Comparison of ENCODE assay signal across 1 cellular context in the genomic region with DNA sequence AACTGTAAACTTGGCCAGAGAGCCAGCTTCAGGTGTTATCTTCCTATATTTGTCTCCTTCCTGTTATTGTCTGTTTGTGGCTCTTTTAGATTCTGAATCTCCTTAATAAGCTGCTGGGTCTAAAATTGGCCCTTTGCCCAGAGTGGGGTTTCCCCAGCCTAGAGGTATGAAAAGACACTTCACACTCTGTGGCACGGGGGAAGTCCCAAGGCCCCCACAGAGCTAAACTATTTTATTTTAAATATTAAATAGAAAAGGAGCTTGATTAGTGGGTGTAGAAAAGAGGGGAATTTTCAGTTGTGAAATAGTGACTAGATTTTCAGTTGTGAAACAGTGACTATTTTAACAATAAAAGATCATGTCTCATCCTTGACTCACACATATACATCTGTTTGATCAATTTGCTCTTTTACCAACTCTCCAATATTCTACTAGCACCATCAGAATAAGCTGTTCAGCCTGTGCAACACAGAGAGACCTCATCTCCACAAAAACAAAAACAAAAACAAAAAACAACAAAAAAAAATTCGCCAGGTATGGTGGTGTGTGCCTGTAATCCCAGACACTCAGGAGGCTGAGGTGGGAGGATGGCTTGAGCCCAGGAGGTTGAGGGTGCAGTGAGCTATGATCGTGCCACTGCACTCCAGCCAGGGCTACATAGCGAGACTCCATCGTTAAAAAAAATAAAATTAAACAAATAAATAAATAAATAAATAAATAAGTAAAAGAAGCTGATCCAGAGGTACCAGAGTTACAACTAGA.
TF ChIP-seq lines count a peak whose summit lies in the region.

No MANE protein-coding gene starts in this region.

TF ChIP-seq in GM12878, 131 proteins besides CTCF, POLR2A, EP300 and RAD21 (continued from another document and continues in another):
- TF ChIP-seq HDAC6 (IDR thresholded peaks at IDR 0.05; ENCODE audit: unreplicated experiment) = no peak
- peak; percentile 94 for TF ChIP-seq MTA2 (IDR thresholded peaks at IDR 0.05; ENCODE audit: low read depth)
- TF ChIP-seq BMI1 (IDR thresholded peaks at IDR 0.05; ENCODE audit: borderline replicate concordance) = peak; percentile 41; the same call in 1 of the 2 replicates
- TF ChIP-seq RAD51 (IDR thresholded peaks at IDR 0.05) = peak; percentile 35; the same call in 1 of the 2 replicates
- peak; percentile 45; the same call in 1 of the 2 replicates for TF ChIP-seq MTA3 (IDR thresholded peaks at IDR 0.05; ENCODE audit: borderline replicate concordance, low read length)
- 0 out of 2 replicates have a peak, but pooled peaks have one; percentile 9 for TF ChIP-seq GATAD2B (conservative IDR thresholded peaks at IDR 0.05; ENCODE audit: low read depth)
- peak; percentile 78 for TF ChIP-seq DPF2 (IDR thresholded peaks at IDR 0.05)
- TF ChIP-seq CBX5 (IDR thresholded peaks at IDR 0.05; ENCODE audit: low read depth) = 0 out of 2 replicates have a peak, but pooled peaks have one; percentile 74
- TF ChIP-seq CHD2 (IDR thresholded peaks at IDR 0.05; ENCODE audit: borderline replicate concordance, low read depth, low read length) = peak; percentile 35; the same call in 1 of the 2 replicates
- no peak for TF ChIP-seq CBX3 (IDR thresholded peaks at IDR 0.05; ENCODE audit: borderline replicate concordance, low read depth)
- TF ChIP-seq MEF2B (IDR thresholded peaks at IDR 0.05; ENCODE audit: partially characterized antibody, poor library complexity, severe bottlenecking) = peak; percentile 91
- TF ChIP-seq PAX5 (IDR thresholded peaks at IDR 0.05; ENCODE audit: borderline replicate concordance, low read depth, low read length) = peak; percentile 39; the same call in 1 of the 2 replicates
- TF ChIP-seq CREM (IDR thresholded peaks at IDR 0.05; ENCODE audit: low read depth) = peak; percentile 67
- peak; percentile 73; the same call in 1 of the 2 replicates for TF ChIP-seq MLLT1 (IDR thresholded peaks at IDR 0.05)
- TF ChIP-seq NR2F1 (conservative IDR thresholded peaks at IDR 0.05) = no peak
- TF ChIP-seq, protein P1, sequence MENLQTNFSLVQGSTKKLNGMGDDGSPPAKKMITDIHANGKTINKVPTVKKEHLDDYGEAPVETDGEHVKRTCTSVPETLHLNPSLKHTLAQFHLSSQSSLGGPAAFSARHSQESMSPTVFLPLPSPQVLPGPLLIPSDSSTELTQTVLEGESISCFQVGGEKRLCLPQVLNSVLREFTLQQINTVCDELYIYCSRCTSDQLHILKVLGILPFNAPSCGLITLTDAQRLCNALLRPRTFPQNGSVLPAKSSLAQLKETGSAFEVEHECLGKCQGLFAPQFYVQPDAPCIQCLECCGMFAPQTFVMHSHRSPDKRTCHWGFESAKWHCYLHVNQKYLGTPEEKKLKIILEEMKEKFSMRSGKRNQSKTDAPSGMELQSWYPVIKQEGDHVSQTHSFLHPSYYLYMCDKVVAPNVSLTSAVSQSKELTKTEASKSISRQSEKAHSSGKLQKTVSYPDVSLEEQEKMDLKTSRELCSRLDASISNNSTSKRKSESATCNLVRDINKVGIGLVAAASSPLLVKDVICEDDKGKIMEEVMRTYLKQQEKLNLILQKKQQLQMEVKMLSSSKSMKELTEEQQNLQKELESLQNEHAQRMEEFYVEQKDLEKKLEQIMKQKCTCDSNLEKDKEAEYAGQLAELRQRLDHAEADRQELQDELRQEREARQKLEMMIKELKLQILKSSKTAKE (IDR thresholded peaks at IDR 0.05; ENCODE audit: low read depth, poor library complexity, severe bottlenecking) = peak; percentile 94
- TF ChIP-seq, protein P2, sequence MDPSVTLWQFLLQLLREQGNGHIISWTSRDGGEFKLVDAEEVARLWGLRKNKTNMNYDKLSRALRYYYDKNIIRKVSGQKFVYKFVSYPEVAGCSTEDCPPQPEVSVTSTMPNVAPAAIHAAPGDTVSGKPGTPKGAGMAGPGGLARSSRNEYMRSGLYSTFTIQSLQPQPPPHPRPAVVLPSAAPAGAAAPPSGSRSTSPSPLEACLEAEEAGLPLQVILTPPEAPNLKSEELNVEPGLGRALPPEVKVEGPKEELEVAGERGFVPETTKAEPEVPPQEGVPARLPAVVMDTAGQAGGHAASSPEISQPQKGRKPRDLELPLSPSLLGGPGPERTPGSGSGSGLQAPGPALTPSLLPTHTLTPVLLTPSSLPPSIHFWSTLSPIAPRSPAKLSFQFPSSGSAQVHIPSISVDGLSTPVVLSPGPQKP (IDR thresholded peaks at IDR 0.05; ENCODE audit: low read depth, low read length) = peak; percentile 40; the same call in 1 of the 2 replicates
- TF ChIP-seq RCOR1 (conservative IDR thresholded peaks at IDR 0.05; ENCODE audit: low read depth, low read length) = peak; percentile 87; the same call in 1 of the 2 replicates
- peak; percentile 15; the same call in 1 of the 2 replicates for TF ChIP-seq SMC3 (IDR thresholded peaks at IDR 0.05; ENCODE audit: borderline replicate concordance, low read length)
- 0 out of 2 replicates have a peak, but pooled peaks have one; percentile 23 for TF ChIP-seq CBFB (IDR thresholded peaks at IDR 0.05; ENCODE audit: low read depth)
- peak; percentile 94 for TF ChIP-seq FOXM1 (IDR thresholded peaks at IDR 0.05; ENCODE audit: low read depth, low read length)
- TF ChIP-seq SRF (IDR thresholded peaks at IDR 0.05; ENCODE audit: low read depth in 2 of 2, low read length in 2 of 2) = peak in 1 of 2 experiments; percentile 51; a peak in 1 of 4 replicates
- TF ChIP-seq BCL11A (IDR thresholded peaks at IDR 0.05; ENCODE audit: low read depth, low read length) = peak; percentile 78
- TF ChIP-seq TCF7 (IDR thresholded peaks at IDR 0.05; ENCODE audit: borderline replicate concordance) = 0 out of 2 replicates have a peak, but pooled peaks have one; percentile 52
- TF ChIP-seq ATF2 (IDR thresholded peaks at IDR 0.05; ENCODE audit: low read length) = peak; percentile 73; the same call in 1 of the 2 replicates
- TF ChIP-seq, protein P3, sequence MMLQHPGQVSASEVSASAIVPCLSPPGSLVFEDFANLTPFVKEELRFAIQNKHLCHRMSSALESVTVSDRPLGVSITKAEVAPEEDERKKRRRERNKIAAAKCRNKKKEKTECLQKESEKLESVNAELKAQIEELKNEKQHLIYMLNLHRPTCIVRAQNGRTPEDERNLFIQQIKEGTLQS (IDR thresholded peaks at IDR 0.05; ENCODE audit: borderline replicate concordance, extremely low read depth, low read depth, low read length) = no peak
- TF ChIP-seq, protein P4, sequence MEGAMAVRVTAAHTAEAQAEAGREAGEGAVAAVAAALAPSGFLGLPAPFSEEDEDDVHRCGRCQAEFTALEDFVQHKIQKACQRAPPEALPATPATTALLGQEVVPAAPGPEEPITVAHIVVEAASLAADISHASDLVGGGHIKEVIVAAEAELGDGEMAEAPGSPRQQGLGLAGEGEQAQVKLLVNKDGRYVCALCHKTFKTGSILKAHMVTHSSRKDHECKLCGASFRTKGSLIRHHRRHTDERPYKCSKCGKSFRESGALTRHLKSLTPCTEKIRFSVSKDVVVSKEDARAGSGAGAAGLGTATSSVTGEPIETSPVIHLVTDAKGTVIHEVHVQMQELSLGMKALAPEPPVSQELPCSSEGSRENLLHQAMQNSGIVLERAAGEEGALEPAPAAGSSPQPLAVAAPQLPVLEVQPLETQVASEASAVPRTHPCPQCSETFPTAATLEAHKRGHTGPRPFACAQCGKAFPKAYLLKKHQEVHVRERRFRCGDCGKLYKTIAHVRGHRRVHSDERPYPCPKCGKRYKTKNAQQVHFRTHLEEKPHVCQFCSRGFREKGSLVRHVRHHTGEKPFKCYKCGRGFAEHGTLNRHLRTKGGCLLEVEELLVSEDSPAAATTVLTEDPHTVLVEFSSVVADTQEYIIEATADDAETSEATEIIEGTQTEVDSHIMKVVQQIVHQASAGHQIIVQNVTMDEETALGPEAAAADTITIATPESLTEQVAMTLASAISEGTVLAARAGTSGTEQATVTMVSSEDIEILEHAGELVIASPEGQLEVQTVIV (IDR thresholded peaks at IDR 0.05; ENCODE audit: borderline replicate concordance, partially characterized antibody) = no peak
- no peak for TF ChIP-seq HSF1 (IDR thresholded peaks at IDR 0.05; ENCODE audit: low read depth, low read length)
- TF ChIP-seq MEF2A (IDR thresholded peaks at IDR 0.05; ENCODE audit: insufficient read depth, low read depth, low read length) = peak; percentile 94
- TF ChIP-seq SMAD1 (IDR thresholded peaks at IDR 0.05; ENCODE audit: low read depth, partially characterized antibody) = peak; percentile 96
- peak; percentile 24 to 63; a peak in 2 of 4 replicates for TF ChIP-seq BHLHE40 (IDR thresholded peaks at IDR 0.05; ENCODE audit: borderline replicate concordance in 1 of 2, low read depth in 2 of 2, low read length in 1 of 2)
- no peak for TF ChIP-seq ZNF384 (IDR thresholded peaks at IDR 0.05; ENCODE audit: borderline replicate concordance, low read depth, low read length)
- TF ChIP-seq ETV6 (conservative IDR thresholded peaks at IDR 0.05 in 1 of 2, IDR thresholded peaks at IDR 0.05 in 1 of 2; ENCODE audit: borderline replicate concordance in 1 of 2, low read depth in 1 of 2) = no peak
- TF ChIP-seq SREBF1 (IDR thresholded peaks at IDR 0.05; ENCODE audit: low read length) = 0 out of 2 replicates have a peak, but pooled peaks have one; percentile 33
- TF ChIP-seq MXI1 (IDR thresholded peaks at IDR 0.05; ENCODE audit: low read depth, low read length) = no peak
- 0 out of 2 replicates have a peak, but pooled peaks have one; percentile 37 for TF ChIP-seq GABPA (IDR thresholded peaks at IDR 0.05; ENCODE audit: low read depth)
- no peak for TF ChIP-seq SIX5 (IDR thresholded peaks at IDR 0.05; ENCODE audit: low read depth, low read length, severe bottlenecking)
- peak; percentile 95 for TF ChIP-seq NFIC (IDR thresholded peaks at IDR 0.05; ENCODE audit: low read depth, low read length)
- TF ChIP-seq ESRRA (IDR thresholded peaks at IDR 0.05; ENCODE audit: low read length) = no peak
- peak; percentile 89 to 91 for TF ChIP-seq IKZF2 (IDR thresholded peaks at IDR 0.05)
- TF ChIP-seq, protein P5, sequence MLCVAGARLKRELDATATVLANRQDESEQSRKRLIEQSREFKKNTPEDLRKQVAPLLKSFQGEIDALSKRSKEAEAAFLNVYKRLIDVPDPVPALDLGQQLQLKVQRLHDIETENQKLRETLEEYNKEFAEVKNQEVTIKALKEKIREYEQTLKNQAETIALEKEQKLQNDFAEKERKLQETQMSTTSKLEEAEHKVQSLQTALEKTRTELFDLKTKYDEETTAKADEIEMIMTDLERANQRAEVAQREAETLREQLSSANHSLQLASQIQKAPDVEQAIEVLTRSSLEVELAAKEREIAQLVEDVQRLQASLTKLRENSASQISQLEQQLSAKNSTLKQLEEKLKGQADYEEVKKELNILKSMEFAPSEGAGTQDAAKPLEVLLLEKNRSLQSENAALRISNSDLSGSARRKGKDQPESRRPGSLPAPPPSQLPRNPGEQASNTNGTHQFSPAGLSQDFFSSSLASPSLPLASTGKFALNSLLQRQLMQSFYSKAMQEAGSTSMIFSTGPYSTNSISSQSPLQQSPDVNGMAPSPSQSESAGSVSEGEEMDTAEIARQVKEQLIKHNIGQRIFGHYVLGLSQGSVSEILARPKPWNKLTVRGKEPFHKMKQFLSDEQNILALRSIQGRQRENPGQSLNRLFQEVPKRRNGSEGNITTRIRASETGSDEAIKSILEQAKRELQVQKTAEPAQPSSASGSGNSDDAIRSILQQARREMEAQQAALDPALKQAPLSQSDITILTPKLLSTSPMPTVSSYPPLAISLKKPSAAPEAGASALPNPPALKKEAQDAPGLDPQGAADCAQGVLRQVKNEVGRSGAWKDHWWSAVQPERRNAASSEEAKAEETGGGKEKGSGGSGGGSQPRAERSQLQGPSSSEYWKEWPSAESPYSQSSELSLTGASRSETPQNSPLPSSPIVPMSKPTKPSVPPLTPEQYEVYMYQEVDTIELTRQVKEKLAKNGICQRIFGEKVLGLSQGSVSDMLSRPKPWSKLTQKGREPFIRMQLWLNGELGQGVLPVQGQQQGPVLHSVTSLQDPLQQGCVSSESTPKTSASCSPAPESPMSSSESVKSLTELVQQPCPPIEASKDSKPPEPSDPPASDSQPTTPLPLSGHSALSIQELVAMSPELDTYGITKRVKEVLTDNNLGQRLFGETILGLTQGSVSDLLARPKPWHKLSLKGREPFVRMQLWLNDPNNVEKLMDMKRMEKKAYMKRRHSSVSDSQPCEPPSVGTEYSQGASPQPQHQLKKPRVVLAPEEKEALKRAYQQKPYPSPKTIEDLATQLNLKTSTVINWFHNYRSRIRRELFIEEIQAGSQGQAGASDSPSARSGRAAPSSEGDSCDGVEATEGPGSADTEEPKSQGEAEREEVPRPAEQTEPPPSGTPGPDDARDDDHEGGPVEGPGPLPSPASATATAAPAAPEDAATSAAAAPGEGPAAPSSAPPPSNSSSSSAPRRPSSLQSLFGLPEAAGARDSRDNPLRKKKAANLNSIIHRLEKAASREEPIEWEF (IDR thresholded peaks at IDR 0.05; ENCODE audit: insufficient replicate concordance, low read depth, low read length) = peak; percentile 51
- TF ChIP-seq CEBPB (IDR thresholded peaks at IDR 0.05; ENCODE audit: borderline replicate concordance in 1 of 2, low read depth in 2 of 2, low read length in 2 of 2) = peak in 1 of 2 experiments; percentile 28; a peak in 1 of 4 replicates
- peak; percentile 74; the same call in 1 of the 2 replicates for TF ChIP-seq HDGF (IDR thresholded peaks at IDR 0.05)
